Comparison of ENCODE assay signal across 1 cellular context in the genomic region with DNA sequence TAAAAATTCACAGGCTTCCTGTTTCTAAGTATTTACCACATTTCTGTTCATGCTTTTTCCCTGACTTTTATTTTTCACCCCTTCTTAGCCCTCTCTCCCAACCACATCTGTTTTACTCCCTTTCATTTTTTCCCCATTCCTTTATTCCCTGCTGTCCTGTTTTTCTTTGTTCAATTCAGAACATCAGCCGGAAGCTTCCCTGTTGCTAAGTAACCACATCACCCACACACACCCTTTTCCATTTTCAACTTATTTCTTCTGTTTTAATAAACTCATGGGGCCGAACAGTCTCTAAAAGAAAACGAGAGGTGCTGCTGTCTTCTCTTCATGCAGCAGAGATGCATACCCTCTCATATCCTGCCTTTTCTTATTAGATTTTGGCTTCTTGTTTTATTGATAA.
TF ChIP-seq lines count a peak whose summit lies in the region.

No MANE protein-coding gene starts in this region.

TF ChIP-seq in K562, 482 proteins besides CTCF, POLR2A, EP300 and RAD21 (continued from another document):
- TF ChIP-seq, protein P1, sequence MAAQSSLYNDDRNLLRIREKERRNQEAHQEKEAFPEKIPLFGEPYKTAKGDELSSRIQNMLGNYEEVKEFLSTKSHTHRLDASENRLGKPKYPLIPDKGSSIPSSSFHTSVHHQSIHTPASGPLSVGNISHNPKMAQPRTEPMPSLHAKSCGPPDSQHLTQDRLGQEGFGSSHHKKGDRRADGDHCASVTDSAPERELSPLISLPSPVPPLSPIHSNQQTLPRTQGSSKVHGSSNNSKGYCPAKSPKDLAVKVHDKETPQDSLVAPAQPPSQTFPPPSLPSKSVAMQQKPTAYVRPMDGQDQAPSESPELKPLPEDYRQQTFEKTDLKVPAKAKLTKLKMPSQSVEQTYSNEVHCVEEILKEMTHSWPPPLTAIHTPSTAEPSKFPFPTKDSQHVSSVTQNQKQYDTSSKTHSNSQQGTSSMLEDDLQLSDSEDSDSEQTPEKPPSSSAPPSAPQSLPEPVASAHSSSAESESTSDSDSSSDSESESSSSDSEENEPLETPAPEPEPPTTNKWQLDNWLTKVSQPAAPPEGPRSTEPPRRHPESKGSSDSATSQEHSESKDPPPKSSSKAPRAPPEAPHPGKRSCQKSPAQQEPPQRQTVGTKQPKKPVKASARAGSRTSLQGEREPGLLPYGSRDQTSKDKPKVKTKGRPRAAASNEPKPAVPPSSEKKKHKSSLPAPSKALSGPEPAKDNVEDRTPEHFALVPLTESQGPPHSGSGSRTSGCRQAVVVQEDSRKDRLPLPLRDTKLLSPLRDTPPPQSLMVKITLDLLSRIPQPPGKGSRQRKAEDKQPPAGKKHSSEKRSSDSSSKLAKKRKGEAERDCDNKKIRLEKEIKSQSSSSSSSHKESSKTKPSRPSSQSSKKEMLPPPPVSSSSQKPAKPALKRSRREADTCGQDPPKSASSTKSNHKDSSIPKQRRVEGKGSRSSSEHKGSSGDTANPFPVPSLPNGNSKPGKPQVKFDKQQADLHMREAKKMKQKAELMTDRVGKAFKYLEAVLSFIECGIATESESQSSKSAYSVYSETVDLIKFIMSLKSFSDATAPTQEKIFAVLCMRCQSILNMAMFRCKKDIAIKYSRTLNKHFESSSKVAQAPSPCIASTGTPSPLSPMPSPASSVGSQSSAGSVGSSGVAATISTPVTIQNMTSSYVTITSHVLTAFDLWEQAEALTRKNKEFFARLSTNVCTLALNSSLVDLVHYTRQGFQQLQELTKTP (IDR thresholded peaks at IDR 0.05; ENCODE audit: low read depth in 1 of 2, partially characterized antibody in 2 of 2): no peak
- TF ChIP-seq RFX1 (IDR thresholded peaks at IDR 0.05): peak; percentile 69
- TF ChIP-seq FOXA3 (CRISPR knock-in tag; conservative IDR thresholded peaks at IDR 0.05 in 1 of 2, IDR thresholded peaks at IDR 0.05 in 1 of 2): no peak
